Comparison of ENCODE assay signal across 8 cellular contexts in the genomic region with DNA sequence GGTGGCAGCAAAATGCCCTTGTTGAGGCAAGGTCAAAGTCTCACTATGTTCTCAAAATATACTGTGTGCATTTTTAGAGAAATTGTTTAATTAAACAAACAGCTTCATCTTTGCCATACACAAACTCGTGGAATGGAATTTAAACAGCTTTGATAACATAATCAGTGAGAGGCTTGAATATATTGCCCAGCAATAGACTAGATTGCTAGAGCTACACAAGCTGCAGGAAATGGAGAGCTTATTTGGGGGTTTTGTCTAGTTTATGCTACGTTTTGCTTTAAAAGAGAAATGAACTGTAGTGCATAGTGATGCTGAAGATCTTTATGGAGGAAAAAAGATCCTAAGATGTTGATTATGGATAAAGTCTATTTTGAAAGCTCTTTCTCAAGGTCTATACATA.
DNase-seq lines count a peak whose midpoint lies in the region; ATAC-seq and TF ChIP-seq lines count a peak whose summit lies in the region.
"Had no signal": no experiment of that assay in that cellular context is flagged by ENCODE, and none has a peak within 500 bp of the region (broad histone marks: within the 10 kb centered on the region; RNA-seq: fewer than 3 reads in every experiment).

No MANE protein-coding gene starts in this region.

- peak overlapping the region; percentile 74 for H3K4me3 Mint-ChIP-seq in CD4-positive, alpha-beta T cell
- H3K4me3 Mint-ChIP-seq in activated T-helper 1 cell treated with anti-CD3 and anti-CD28 coated beads, Interleukin-12 subunit alpha, Interleukin-12 subunit beta, Interleukin-2, Interleukin-4 antibody, amounts not matched to agents 30 ng/mL and 10 ng/mL and 1 ng/mL, durations not matched to agents 14 hours and 24 hours and 36 hours = no peak overlapping the region
- H3K4me3 Mint-ChIP-seq in natural killer cell = peak overlapping the region; percentile 90

- intact Hi-C loops in CD4-positive, alpha-beta T cell (cut with DNase I, micrococcal nuclease) = loop anchor here (1.0 to 10.0 kb wide), 6 partner anchors 27 to 825 kb away; a partner anchor contains a TSS
- intact Hi-C loops in activated T-helper 1 cell treated with anti-CD3 and anti-CD28 coated beads, Interleukin-12 subunit alpha, Interleukin-12 subunit beta, Interleukin-2, Interleukin-4 antibody, amounts not matched to agents 30 ng/mL and 10 ng/mL and 1 ng/mL, durations not matched to agents 14 hours and 24 hours and 36 hours (cut with micrococcal nuclease) = loop anchor here (1.0 to 10.0 kb wide), 4 partner anchors 69 to 813 kb away; a partner anchor contains a TSS
- intact Hi-C loops in natural killer cell (cut with micrococcal nuclease) (loop anchor here (2.0 to 5.0 kb wide), 3 partner anchors 127 to 410 kb away; a partner anchor contains a TSS), PC-9 (cut with micrococcal nuclease; ENCODE audit: unreplicated experiment) (loop anchor here (1.0 kb wide), 1 partner anchor 250 kb away; a partner anchor contains a TSS)

- no peaks in the 10 kb centered on the region for H3K9me3 Mint-ChIP-seq in CD4-positive, alpha-beta T cell
- peaks cover 8% of the 10 kb centered on the region for H3K9me3 Mint-ChIP-seq in activated T-helper 1 cell treated with anti-CD3 and anti-CD28 coated beads, Interleukin-12 subunit alpha, Interleukin-12 subunit beta, Interleukin-2, Interleukin-4 antibody, amounts not matched to agents 30 ng/mL and 10 ng/mL and 1 ng/mL, durations not matched to agents 14 hours and 24 hours and 36 hours
- no peaks in the 10 kb centered on the region for H3K9me3 Mint-ChIP-seq in natural killer cell

- no peak for TF ChIP-seq CTCF in CD4-positive, alpha-beta T cell (IDR thresholded peaks at IDR 0.05)
- TF ChIP-seq CTCF in natural killer cell (IDR thresholded peaks at IDR 0.05) (no peak), PC-9 (conservative IDR thresholded peaks at IDR 0.05) (no peak)

- peak; percentile 45 for ATAC-seq in CD4-positive, alpha-beta T cell (ENCODE audit: poor library complexity)
- peak; percentile 11 for ATAC-seq in HG02759 (IDR thresholded peaks at IDR 0.05; ENCODE audit: unreplicated experiment)
- peak in 2 of 3 donors; percentile 29 to 42 for ATAC-seq in natural killer cell
- ATAC-seq in SK-N-SH treated with all-trans-retinoic acid at 6 μM for 48 hours = no peak

- H3K9me2 ChIP-seq in PC-9 (ENCODE audit: insufficient read depth) = no peaks in the 10 kb centered on the region

- BruUV-seq in PC-9 (replicated peaks; lab: Mats Ljungman, UMichigan) = no TSS peak

- no peaks in the 10 kb centered on the region for H3K9me3 ChIP-seq in CD4-positive, alpha-beta T cell (ENCODE audit: control insufficient read depth, low read length)
- no peaks in the 10 kb centered on the region for H3K9me3 ChIP-seq in PC-9 (ENCODE audit: insufficient read depth, low read depth)

- no peaks in the 10 kb centered on the region for H3K27me3 ChIP-seq in CD4-positive, alpha-beta T cell (ENCODE audit: control insufficient read depth, insufficient read depth, low read length)
- no peaks in the 10 kb centered on the region for H3K27me3 ChIP-seq in PC-9 (ENCODE audit: insufficient read depth, low read depth)

- no peaks in the 10 kb centered on the region for H3K27me3 Mint-ChIP-seq in CD4-positive, alpha-beta T cell
- no peaks in the 10 kb centered on the region for H3K27me3 Mint-ChIP-seq in activated T-helper 1 cell treated with anti-CD3 and anti-CD28 coated beads, Interleukin-12 subunit alpha, Interleukin-12 subunit beta, Interleukin-2, Interleukin-4 antibody, amounts not matched to agents 30 ng/mL and 10 ng/mL and 1 ng/mL, durations not matched to agents 14 hours and 24 hours and 36 hours (ENCODE audit: insufficient read depth)
- no peaks in the 10 kb centered on the region for H3K27me3 Mint-ChIP-seq in natural killer cell (ENCODE audit: low read depth in 2 of 2)

- CTCF ChIA-PET in CD4-positive, alpha-beta T cell (lab: Charles Lee) = interaction anchor here (1.0 to 4.6 kb wide), 7 partner anchors 13 to 329 kb away, joined by 3 to 26 read pairs (median 4); a partner anchor contains a TSS
- CTCF ChIA-PET in PC-9 (lab: Charles Lee) = no interaction called here

- no peaks in the 10 kb centered on the region for H3K79me2 ChIP-seq in PC-9 (ENCODE audit: low read depth)

- H3K4me2 ChIP-seq in PC-9 = no peak overlapping the region

- H3F3A ChIP-seq in PC-9 (ENCODE audit: insufficient read depth, low read depth) = no peaks in the 10 kb centered on the region

- peak overlapping the region; percentile 94 for H3K27ac Mint-ChIP-seq in CD4-positive, alpha-beta T cell
- peak overlapping the region; percentile 82 for H3K27ac Mint-ChIP-seq in activated T-helper 1 cell treated with anti-CD3 and anti-CD28 coated beads, Interleukin-12 subunit alpha, Interleukin-12 subunit beta, Interleukin-2, Interleukin-4 antibody, amounts not matched to agents 30 ng/mL and 10 ng/mL and 1 ng/mL, durations not matched to agents 14 hours and 24 hours and 36 hours
- peak overlapping the region; percentile 91 to 99 for H3K27ac Mint-ChIP-seq in natural killer cell

- no peak overlapping the region for H3K4me3 ChIP-seq in PC-9

- no peaks in the 10 kb centered on the region for H3K4me1 ChIP-seq in PC-9 (replicated peaks; ENCODE audit: insufficient read depth)

- peaks cover 88% of the 10 kb centered on the region for H3K4me1 Mint-ChIP-seq in CD4-positive, alpha-beta T cell (ENCODE audit: low read depth)
- peaks cover 53% of the 10 kb centered on the region for H3K4me1 Mint-ChIP-seq in activated T-helper 1 cell treated with anti-CD3 and anti-CD28 coated beads, Interleukin-12 subunit alpha, Interleukin-12 subunit beta, Interleukin-2, Interleukin-4 antibody, amounts not matched to agents 30 ng/mL and 10 ng/mL and 1 ng/mL, durations not matched to agents 14 hours and 24 hours and 36 hours (ENCODE audit: low read depth)
- peaks cover 40 to 46% of the 10 kb centered on the region in 2 donors for H3K4me1 Mint-ChIP-seq in natural killer cell

- H3K36me3 Mint-ChIP-seq in CD4-positive, alpha-beta T cell (ENCODE audit: low read depth) = no peaks in the 10 kb centered on the region
- H3K36me3 Mint-ChIP-seq in activated T-helper 1 cell treated with anti-CD3 and anti-CD28 coated beads, Interleukin-12 subunit alpha, Interleukin-12 subunit beta, Interleukin-2, Interleukin-4 antibody, amounts not matched to agents 30 ng/mL and 10 ng/mL and 1 ng/mL, durations not matched to agents 14 hours and 24 hours and 36 hours (ENCODE audit: low read depth) = peaks cover 3% of the 10 kb centered on the region
- peaks cover 8% of the 10 kb centered on the region for H3K36me3 Mint-ChIP-seq in natural killer cell

- no peaks in the 10 kb centered on the region for H4K20me1 ChIP-seq in PC-9 (ENCODE audit: insufficient read depth)

- peak overlapping the region; percentile 88 for H3K27ac ChIP-seq in CD4-positive, alpha-beta T cell (ENCODE audit: low read depth, low read length)
- H3K27ac ChIP-seq in PC-9 = no peak overlapping the region

- DNase-seq in CD4-positive, alpha-beta T cell = peak in 1 of 10 experiments; percentile 5
- no peak for DNase-seq in activated T-helper 1 cell treated with anti-CD3 and anti-CD28 coated beads, Interleukin-12 subunit alpha, Interleukin-12 subunit beta, Interleukin-2, Interleukin-4 antibody, amounts not matched to agents 30 ng/mL and 10 ng/mL and 1 ng/mL, durations not matched to agents 14 hours and 24 hours and 36 hours (ENCODE audit: low spot score)
- no peak for DNase-seq in natural killer cell
- no peak for DNase-seq in PC-9
- DNase-seq in NCI-H146 (lab: John Stamatoyannopoulos, UW) = no peak
- DNase-seq: cortex of kidney had no signal

- H2AFZ ChIP-seq in PC-9 = no peak overlapping the region

- POLR2A ChIA-PET in CD4-positive, alpha-beta T cell (lab: Charles Lee) = interaction anchor here (0.6 to 2.7 kb wide), 16 partner anchors 22 to 410 kb away, joined by 3 to 55 read pairs (median 4); a partner anchor contains a TSS
- POLR2A ChIA-PET in PC-9 (lab: Charles Lee; ENCODE audit: unreplicated experiment) = no interaction called here

- H3K36me3 ChIP-seq in PC-9 (ENCODE audit: low read depth) = no peaks in the 10 kb centered on the region

TF ChIP-seq in SK-N-SH treated with all-trans-retinoic acid at 6 μM for 48 hours, 23 proteins besides CTCF, POLR2A, EP300 and RAD21 (continues in another document):
- TF ChIP-seq, protein P1, sequence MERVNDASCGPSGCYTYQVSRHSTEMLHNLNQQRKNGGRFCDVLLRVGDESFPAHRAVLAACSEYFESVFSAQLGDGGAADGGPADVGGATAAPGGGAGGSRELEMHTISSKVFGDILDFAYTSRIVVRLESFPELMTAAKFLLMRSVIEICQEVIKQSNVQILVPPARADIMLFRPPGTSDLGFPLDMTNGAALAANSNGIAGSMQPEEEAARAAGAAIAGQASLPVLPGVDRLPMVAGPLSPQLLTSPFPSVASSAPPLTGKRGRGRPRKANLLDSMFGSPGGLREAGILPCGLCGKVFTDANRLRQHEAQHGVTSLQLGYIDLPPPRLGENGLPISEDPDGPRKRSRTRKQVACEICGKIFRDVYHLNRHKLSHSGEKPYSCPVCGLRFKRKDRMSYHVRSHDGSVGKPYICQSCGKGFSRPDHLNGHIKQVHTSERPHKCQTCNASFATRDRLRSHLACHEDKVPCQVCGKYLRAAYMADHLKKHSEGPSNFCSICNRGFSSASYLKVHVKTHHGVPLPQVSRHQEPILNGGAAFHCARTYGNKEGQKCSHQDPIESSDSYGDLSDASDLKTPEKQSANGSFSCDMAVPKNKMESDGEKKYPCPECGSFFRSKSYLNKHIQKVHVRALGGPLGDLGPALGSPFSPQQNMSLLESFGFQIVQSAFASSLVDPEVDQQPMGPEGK (CRISPR knock-in tag; IDR thresholded peaks at IDR 0.05; ENCODE audit: borderline replicate concordance) = no peak
- TF ChIP-seq ISL1 (CRISPR knock-in tag; IDR thresholded peaks at IDR 0.05) (no peak), BACH2 (CRISPR knock-in tag; IDR thresholded peaks at IDR 0.05; ENCODE audit: borderline replicate concordance) (no peak), ZNF70 (CRISPR knock-in tag; IDR thresholded peaks at IDR 0.05) (no peak), RARB (CRISPR knock-in tag; IDR thresholded peaks at IDR 0.05) (no peak), GLIS3 (CRISPR knock-in tag; IDR thresholded peaks at IDR 0.05) (no peak), TCF4 (CRISPR knock-in tag; IDR thresholded peaks at IDR 0.05; ENCODE audit: borderline replicate concordance) (no peak)
- TF ChIP-seq, protein P2, sequence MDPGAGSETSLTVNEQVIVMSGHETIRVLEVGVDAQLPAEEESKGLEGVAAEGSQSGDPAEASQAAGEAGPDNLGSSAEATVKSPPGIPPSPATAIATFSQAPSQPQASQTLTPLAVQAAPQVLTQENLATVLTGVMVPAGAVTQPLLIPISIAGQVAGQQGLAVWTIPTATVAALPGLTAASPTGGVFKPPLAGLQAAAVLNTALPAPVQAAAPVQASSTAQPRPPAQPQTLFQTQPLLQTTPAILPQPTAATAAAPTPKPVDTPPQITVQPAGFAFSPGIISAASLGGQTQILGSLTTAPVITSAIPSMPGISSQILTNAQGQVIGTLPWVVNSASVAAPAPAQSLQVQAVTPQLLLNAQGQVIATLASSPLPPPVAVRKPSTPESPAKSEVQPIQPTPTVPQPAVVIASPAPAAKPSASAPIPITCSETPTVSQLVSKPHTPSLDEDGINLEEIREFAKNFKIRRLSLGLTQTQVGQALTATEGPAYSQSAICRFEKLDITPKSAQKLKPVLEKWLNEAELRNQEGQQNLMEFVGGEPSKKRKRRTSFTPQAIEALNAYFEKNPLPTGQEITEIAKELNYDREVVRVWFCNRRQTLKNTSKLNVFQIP (CRISPR knock-in tag; IDR thresholded peaks at IDR 0.05; ENCODE audit: borderline replicate concordance, low read depth) = no peak
